ENCODE assay signal across 14 cellular contexts in genomic region chr14:76484355-76484754, GRCh38.
"Had no signal": no experiment of that assay in that cellular context is flagged by ENCODE, and none has a peak within 500 bp of the region (broad histone marks: within the 10 kb centered on the region; RNA-seq: fewer than 3 reads in every experiment).

No MANE protein-coding gene starts in this region.

- DNase-seq: activated CD4-positive, alpha-beta T cell treated with anti-CD3 and anti-CD28 coated beads for 36 hours; activated CD8-positive, alpha-beta memory T cell treated with anti-CD3 and anti-CD28 coated beads, Interleukin-2, amount 50 U/mL, for 48 hours; activated CD8-positive, alpha-beta T cell treated with anti-CD3 and anti-CD28 coated beads, Interleukin-2, amount 10 ng/mL, durations not matched to agents 7 days and 5 days; activated naive CD4-positive, alpha-beta T cell treated with anti-CD3 and anti-CD28 coated beads for 36 hours; esophagus squamous epithelium; foreskin keratinocyte; islet precursor cell; left lung; psoas muscle; stimulated activated CD4-positive, alpha-beta T cell treated with anti-CD3 and anti-CD28 coated beads, Interleukin-1b, Interleukin-23, amount 100 ng/mL, for 48 hours; trophoblast cell had no signal

- H3K9me3 ChIP-seq: esophagus squamous epithelium, left lung, psoas muscle, right lobe of liver had no signal

- ATAC-seq: activated CD4-positive, alpha-beta T cell treated with anti-CD3 and anti-CD28 coated beads for 36 hours; activated CD8-positive, alpha-beta T cell treated with anti-CD3 and anti-CD28 coated beads, Interleukin-2, amount 10 ng/mL, durations not matched to agents 7 days and 5 days; foreskin keratinocyte; left lung; natural killer cell treated with Interleukin-12 subunit alpha and Interleukin-12 subunit beta and Interleukin-15 and Interleukin-18, amount 100 ng/mL, for 72 hours; psoas muscle; right lobe of liver; stimulated activated memory B cell treated with anti-CD40 and anti-IgM and Interleukin-4, amounts not matched to agents 10 μg/mL and 1 μg/mL and 100 μg/mL, for 72 hours had no signal

- H3K4me3 ChIP-seq: esophagus squamous epithelium, left lung, psoas muscle, right lobe of liver had no signal

- H3K27ac ChIP-seq: esophagus squamous epithelium, foreskin keratinocyte, left lung, psoas muscle, right lobe of liver had no signal

- H3K27me3 ChIP-seq: esophagus squamous epithelium, left lung, right lobe of liver had no signal

- H3K36me3 ChIP-seq: esophagus squamous epithelium, left lung, right lobe of liver had no signal

- H3K4me1 ChIP-seq: esophagus squamous epithelium, foreskin keratinocyte, left lung, right lobe of liver had no signal
